In genomic region chr15:97806731-97807130, GRCh38 we compare ENCODE assay signal across 27 cellular contexts.
"Had no signal": no experiment of that assay in that cellular context is flagged by ENCODE, and none has a peak within 500 bp of the region (broad histone marks: within the 10 kb centered on the region; RNA-seq: fewer than 3 reads in every experiment).

No MANE protein-coding gene starts in this region.

- FAIRE-seq: colon, endometrium, endothelial cell of umbilical vein had no signal

- H3K27me3 ChIP-seq: colonic mucosa, esophagus squamous epithelium, gastrocnemius medialis, gastroesophageal sphincter, heart left ventricle, heart right ventricle had no signal

- H3K4me3 ChIP-seq: colonic mucosa, coronary artery, dorsolateral prefrontal cortex, esophagus squamous epithelium, gastrocnemius medialis, gastroesophageal sphincter, heart left ventricle, heart right ventricle had no signal

- H3K9me3 ChIP-seq: colonic mucosa, gastrocnemius medialis had no signal

- H3K27me3 Mint-ChIP-seq: dendritic cell treated with granulocyte-macrophage colony-stimulating factor and Interleukin-4, amounts not matched to agents 40 ng/mL and 50 ng/mL, for 4 days; effector memory CD8-positive, alpha-beta T cell had no signal

- H3K4me1 ChIP-seq: colonic mucosa, esophagus squamous epithelium, foreskin keratinocyte, gastrocnemius medialis, gastroesophageal sphincter, heart left ventricle, heart right ventricle had no signal

- H3K4me3 Mint-ChIP-seq: dendritic cell treated with granulocyte-macrophage colony-stimulating factor and Interleukin-4, amounts not matched to agents 40 ng/mL and 50 ng/mL, for 4 days; effector memory CD8-positive, alpha-beta T cell; endodermal cell had no signal

- H3K4me1 Mint-ChIP-seq: endodermal cell had no signal

- H3K36me3 ChIP-seq: colonic mucosa, esophagus squamous epithelium, gastrocnemius medialis, gastroesophageal sphincter, heart left ventricle, heart right ventricle had no signal

- ATAC-seq: effector memory CD8-positive, alpha-beta T cell; esophagus mucosa; foreskin keratinocyte; gastrocnemius medialis; gastroesophageal sphincter; heart left ventricle; heart right ventricle had no signal

- H3K27ac ChIP-seq: colonic mucosa, coronary artery, dorsolateral prefrontal cortex, epithelial cell of prostate, esophagus squamous epithelium, foreskin keratinocyte, gastrocnemius medialis, gastroesophageal sphincter, heart left ventricle, heart right ventricle had no signal

- DNase-seq: colonic mucosa; cortex of kidney; dermis blood vessel endothelial cell; dorsolateral prefrontal cortex; effector CD4-positive, alpha-beta T cell; effector CD8-positive, alpha-beta T cell; effector memory CD4-positive, alpha-beta T cell; effector memory CD8-positive, alpha-beta T cell; endodermal cell; erythroblast; esophagus squamous epithelium; foreskin fibroblast; foreskin keratinocyte; foreskin melanocyte; gastrocnemius medialis; glutamatergic neuron; head of caudate nucleus; heart left ventricle; heart right ventricle had no signal

- H3K27ac Mint-ChIP-seq: dendritic cell treated with granulocyte-macrophage colony-stimulating factor and Interleukin-4, amounts not matched to agents 40 ng/mL and 50 ng/mL, for 4 days; effector memory CD8-positive, alpha-beta T cell; endodermal cell had no signal
